ENCODE assay signal across 8 cellular contexts in genomic region chr5:6448622-6449464, GRCh38. TPM values are rescaled to one million over a fixed set of nuclear protein-coding genes. Genes with fewer than 3 reads are reported as not detected.
DNase-seq lines count a peak whose midpoint lies in the region; TF ChIP-seq lines count a peak whose summit lies in the region.

A gene with protein sequence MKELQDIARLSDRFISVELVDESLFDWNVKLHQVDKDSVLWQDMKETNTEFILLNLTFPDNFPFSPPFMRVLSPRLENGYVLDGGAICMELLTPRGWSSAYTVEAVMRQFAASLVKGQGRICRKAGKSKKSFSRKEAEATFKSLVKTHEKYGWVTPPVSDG (plus strand): TSS chr5:6448859. CDS start chr5:6448894, 35 bp downstream.

- no peaks in the 10 kb centered on the region; the same call in 1 of the 2 replicates for H3K36me3 Mint-ChIP-seq in HFFc6 (ENCODE audit: low read depth)

- H3K4me3 ChIP-seq in MM.1S (ENCODE audit: low read length), result peak within 1 kb of the TSS; percentile 99

- H3K27ac Mint-ChIP-seq in HFFc6, result no peak within 1 kb of the TSS

- peaks cover 52% of the 10 kb centered on the region for H3K79me2 ChIP-seq in MM.1S (ENCODE audit: low read length)

- peaks cover 11% of the 10 kb centered on the region for H3K4me1 ChIP-seq in MM.1S (ENCODE audit: low read length)

- H3K9me3 Mint-ChIP-seq in HFFc6, result peaks cover 5% of the 10 kb centered on the region

- in situ Hi-C loops in ACHN (cut with HindIII; ENCODE audit: low pct_ligation_motif_present, low pct_unique_long_range_greater_than_20kb, low sequenced_read_pairs), result no loop called here

- peaks cover 15% of the 10 kb centered on the region for H3F3A ChIP-seq in MM.1S (ENCODE audit: insufficient read depth, low read length)

- peaks cover 11% of the 10 kb centered on the region for H3K27me3 Mint-ChIP-seq in HFFc6 (ENCODE audit: insufficient read depth)

- peak within 1 kb of the TSS; percentile 98 for H3K9ac ChIP-seq in MM.1S (ENCODE audit: low read length)

- no peak within 1 kb of the TSS; the same call in 1 of the 2 replicates for H3K4me3 Mint-ChIP-seq in HFFc6

- H3K36me3 ChIP-seq in MM.1S (replicated peaks; ENCODE audit: insufficient read depth, low read length), result 0 out of 2 replicates have a peak, but pooled peaks cover 3% of the 10 kb centered on the region

- no peaks in the 10 kb centered on the region for H3K9me2 ChIP-seq in MM.1S (replicated peaks; ENCODE audit: insufficient read depth, low read length)

- H2AFZ ChIP-seq in MM.1S (ENCODE audit: low read length), result no peak within 1 kb of the TSS

- no peaks in the 10 kb centered on the region for H4K20me1 ChIP-seq in MM.1S (ENCODE audit: insufficient read depth, low read length)

- H3K27me3 ChIP-seq in MM.1S (replicated peaks; ENCODE audit: insufficient read depth, low read length), result no peaks in the 10 kb centered on the region

- H3K27ac ChIP-seq in MM.1S (ENCODE audit: low read length), result peak within 1 kb of the TSS; percentile 59

- peak within 1 kb of the TSS; percentile 96 for H3K4me2 ChIP-seq in MM.1S (ENCODE audit: low read depth, low read length)

- H3K9me3 ChIP-seq in MM.1S (replicated peaks; ENCODE audit: insufficient read depth, low read length), result no peaks in the 10 kb centered on the region

- no peak for TF ChIP-seq CTCF in MM.1S (IDR thresholded peaks at IDR 0.05; ENCODE audit: low read length)
- no peak for TF ChIP-seq CTCF in HFFc6 (IDR thresholded peaks at IDR 0.05)

- no peaks in the 10 kb centered on the region for H3K4me1 Mint-ChIP-seq in HFFc6 (ENCODE audit: low read depth)

- DNase-seq in activated CD8-positive, alpha-beta memory T cell treated with anti-CD3 and anti-CD28 coated beads for 24 hours, result peak; percentile 65
- no peak for DNase-seq in activated CD8-positive, alpha-beta memory T cell treated with anti-CD3 and anti-CD28 coated beads, Interleukin-2, amount 50 U/mL, for 4 hours
- DNase-seq in MM.1S, result peak; percentile 59
- DNase-seq in astrocyte of the hippocampus (ENCODE audit: low read depth, low spot score), result peak; percentile 48
- peak; percentile 32 for DNase-seq in iPS-NIHi7 (ENCODE audit: extremely low spot score)
- peak; percentile 2 for DNase-seq in stimulated activated CD8-positive, alpha-beta memory T cell treated with anti-CD3 and anti-CD28 coated beads, Interleukin-15, amount 100 ng/mL, for 24 hours (ENCODE audit: low read depth)
- DNase-seq in ACHN, result no peak
- DNase-seq in HFFc6, result no peak

RNA-seq across cellular contexts. Expression of the gene that starts here (rescaled TPM):
- total RNA-seq in HFFc6 (2021; fragmentation: NEBNext Ultra II Directional; extraction: Animal tissue kit (Norgen Biotek cat#: 25700)), result not detected

Comparison
In these comparisons a context has a peak if more than half of its experiments do, and no peak if none do; other contexts are left out.
1. DNase-seq: peak in activated CD8-positive, alpha-beta memory T cell treated with anti-CD3 and anti-CD28 coated beads for 24 hours (single experiment), MM.1S (single experiment), astrocyte of the hippocampus (single experiment), iPS-NIHi7 (single experiment) and stimulated activated CD8-positive, alpha-beta memory T cell treated with anti-CD3 and anti-CD28 coated beads, Interleukin-15, amount 100 ng/mL, for 24 hours (single experiment); none in activated CD8-positive, alpha-beta memory T cell treated with anti-CD3 and anti-CD28 coated beads, Interleukin-2, amount 50 U/mL, for 4 hours (single experiment), ACHN (single experiment) and HFFc6 (single experiment).